8 cellular contexts compared by ENCODE assay signal in the genomic region with DNA sequence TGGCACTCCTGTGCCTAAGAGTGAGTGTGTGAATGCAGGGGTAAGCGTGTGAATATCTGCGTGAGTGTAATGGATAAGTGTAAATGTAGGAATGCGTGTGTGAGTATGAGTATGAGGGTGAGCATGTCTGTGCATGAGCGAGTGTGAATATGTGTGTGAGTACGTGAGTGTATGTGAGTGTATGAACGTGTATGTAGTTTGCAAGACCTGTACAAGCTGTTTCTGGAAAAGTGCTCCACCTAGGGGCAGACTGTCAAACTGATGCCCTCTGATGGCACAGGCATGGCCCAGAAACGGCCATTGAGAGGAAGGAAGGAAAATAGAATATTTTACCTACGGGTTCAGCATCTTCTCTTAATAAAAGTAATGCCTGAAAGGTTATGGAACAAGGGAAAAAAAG. TPM values are rescaled to one million over a fixed set of nuclear protein-coding genes. Genes with fewer than 3 reads are reported as not detected.
DNase-seq lines count a peak whose midpoint lies in the region; TF ChIP-seq lines count a peak whose summit lies in the region.

No MANE protein-coding gene starts in this region.

- TF ChIP-seq POLR2A in spleen (IDR thresholded peaks at IDR 0.05), result no peak

- H3K9me3 ChIP-seq in ascending aorta, result no peaks in the 10 kb centered on the region
- H3K9me3 ChIP-seq in spleen, result peaks cover 0 to 7% (median 2%) of the 10 kb centered on the region in 8 donors

- 23 to 26% (median 23%) methylated on average over 8 of the region's 8 CpGs for WGBS in spleen, 5 donors

- DNase-seq in GOT3 (lab: John Stamatoyannopoulos, UW), result peak; percentile 20
- peak; percentile 64 for DNase-seq in LoVo (ENCODE audit: low spot score)
- DNase-seq in T-helper 2 cell, result peak in 4 of 5 experiments; percentile 13 to 81 (median 40)
- DNase-seq in ascending aorta (ENCODE audit: low spot score in 2 of 2), result peak in 1 of 2 donors; percentile 81
- peak; percentile 48 to 56 for DNase-seq in hippocampal formation (lab: John Stamatoyannopoulos, UW)
- peak; percentile 78 for DNase-seq in spleen
- DNase-seq in 8988T, result no peak

- intact Hi-C loops in ascending aorta (cut with DNase I), result loop anchor here (5.0 kb wide), 2 partner anchors 83 to 103 kb away; no protein-coding TSS in a partner anchor
- intact Hi-C loops in spleen (cut with DNase I; ENCODE audit: low total_unique reads), result loop anchor here (5.0 kb wide), 1 partner anchor 88 kb away; no protein-coding TSS in a partner anchor

- TF ChIP-seq CTCF in GM12801 (IDR thresholded peaks at IDR 0.05; ENCODE audit: extremely low read depth, insufficient read length) (peak; percentile 30), ascending aorta (IDR thresholded peaks at IDR 0.05) (peak; percentile 66 to 86 (median 83)), spleen (IDR thresholded peaks at IDR 0.05 in 8 of 11, conservative IDR thresholded peaks at IDR 0.05 in 3 of 11) (peak; percentile 59 to 90 (median 81))

- H3K36me3 ChIP-seq in ascending aorta, result no peaks in the 10 kb centered on the region
- peaks cover 0 to 2% (median 0%) of the 10 kb centered on the region in 6 donors for H3K36me3 ChIP-seq in spleen

- H3K4me3 ChIP-seq in ascending aorta (peak overlapping the region in 1 of 2 donors; percentile 25), spleen (peak overlapping the region in 1 of 8 donors; percentile 24)

- H3K4me1 ChIP-seq in ascending aorta (peaks cover 0 to 7% of the 10 kb centered on the region in 2 donors), spleen (peaks cover 0 to 28% (median 6%) of the 10 kb centered on the region in 6 donors)

- H3K27ac ChIP-seq in ascending aorta (no peak overlapping the region), spleen (peak overlapping the region in 6 of 8 donors; percentile 9 to 78 (median 68))

- H3K27me3 ChIP-seq in ascending aorta (no peaks in the 10 kb centered on the region), spleen (replicated peaks in 1 of 7) (no peaks in the 10 kb centered on the region)

RNA-seq across cellular contexts. Expression of gene FRMD4B, which starts 24.4 kb away (rescaled TPM):
- 13.5 TPM for total RNA-seq in ascending aorta
- total RNA-seq in spleen, result 100 to 1,000 TPM in 6 of 7 donors, 10 to 100 TPM in 1; 75.2 to 143 (median 128) TPM
- 10 to 100 TPM in 1 of 3 donors, 1 to 10 TPM in 2; 8.1 to 17.5 (median 9.8) TPM for polyA plus RNA-seq in spleen

Comparison
In these comparisons a context has a peak if more than half of its experiments do, and no peak if none do; other contexts are left out.
1. CTCF ChIP-seq: peak in every context shown above with its lines; median percentile 83 in ascending aorta; 81 in spleen; 30 in GM12801.
2. H3K27ac ChIP-seq: peak in spleen (6 of 8); none in ascending aorta (0 of 2).